2 cellular contexts compared by ENCODE assay signal in genomic region chrX:40084471-40084870, GRCh38.
TF ChIP-seq lines count a peak whose summit lies in the region.

No MANE protein-coding gene starts in this region.

TF ChIP-seq in GM23338, 12 proteins besides CTCF, POLR2A, EP300 and RAD21:
- TF ChIP-seq REST (IDR thresholded peaks at IDR 0.05; ENCODE audit: unreplicated experiment) = no peak
- TF ChIP-seq NANOG (IDR thresholded peaks at IDR 0.05; ENCODE audit: borderline replicate concordance) = no peak
- no peak for TF ChIP-seq JUNB (IDR thresholded peaks at IDR 0.05; ENCODE audit: unreplicated experiment)
- no peak for TF ChIP-seq ZNF331 (CRISPR knock-in tag; IDR thresholded peaks at IDR 0.05; ENCODE audit: low read depth)
- no peak for TF ChIP-seq STAT1 (IDR thresholded peaks at IDR 0.05; ENCODE audit: unreplicated experiment)
- no peak for TF ChIP-seq POLR2AphosphoS5 (IDR thresholded peaks at IDR 0.05; ENCODE audit: low read depth)
- TF ChIP-seq ETS1 (IDR thresholded peaks at IDR 0.05) = no peak
- TF ChIP-seq CREB1 (CRISPR knock-in tag; IDR thresholded peaks at IDR 0.05; ENCODE audit: low read depth) = no peak
- TF ChIP-seq ZNF114 (CRISPR knock-in tag; IDR thresholded peaks at IDR 0.05) = no peak
- TF ChIP-seq EZH2phosphoT487 (IDR thresholded peaks at IDR 0.05; ENCODE audit: unreplicated experiment) = no peak
- no peak for TF ChIP-seq EZH2 (IDR thresholded peaks at IDR 0.05; ENCODE audit: low read depth, unreplicated experiment)
- TF ChIP-seq ZNF462 (CRISPR knock-in tag; IDR thresholded peaks at IDR 0.05) = no peak

TF ChIP-seq in HEK293T, 16 proteins besides CTCF, POLR2A, EP300 and RAD21 (continued from another document):
- no peak for TF ChIP-seq HDGF (IDR thresholded peaks at IDR 0.05; ENCODE audit: borderline replicate concordance)
- TF ChIP-seq BHLHE40 (IDR thresholded peaks at IDR 0.05; ENCODE audit: borderline replicate concordance) = no peak
- no peak for TF ChIP-seq ZNF384 (IDR thresholded peaks at IDR 0.05)
- TF ChIP-seq NFRKB (IDR thresholded peaks at IDR 0.05) = no peak
- no peak for TF ChIP-seq ARNT (IDR thresholded peaks at IDR 0.05)
